In the genomic region with DNA sequence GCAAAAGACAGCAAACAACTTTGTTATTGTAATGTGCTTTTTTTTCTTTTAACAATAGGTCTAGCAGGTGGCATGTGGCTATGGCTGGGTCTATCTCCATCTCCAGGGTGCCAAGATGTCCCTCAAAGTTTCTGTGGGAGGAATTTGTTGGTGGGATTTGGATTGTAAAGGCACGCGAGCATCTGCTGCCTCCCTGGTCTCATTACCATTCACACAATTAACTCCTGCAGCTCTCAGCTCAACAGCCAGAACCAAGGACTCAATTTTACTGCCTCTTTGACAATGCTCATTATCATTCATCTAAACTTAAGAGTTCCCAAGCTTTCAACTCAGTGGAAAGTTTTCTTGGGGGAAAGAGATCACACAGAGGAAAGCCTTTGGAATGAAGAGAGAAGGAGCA, we compare ENCODE assay signal across 1 cellular context.
TF ChIP-seq lines count a peak whose summit lies in the region.

No MANE protein-coding gene starts in this region.

TF ChIP-seq in GM12878, 131 proteins besides CTCF, POLR2A, EP300 and RAD21:
- TF ChIP-seq KDM1A (IDR thresholded peaks at IDR 0.05; ENCODE audit: borderline replicate concordance) (no peak), BRCA1 (IDR thresholded peaks at IDR 0.05; ENCODE audit: low read depth, low read length) (no peak), SMAD1 (IDR thresholded peaks at IDR 0.05; ENCODE audit: low read depth, partially characterized antibody) (no peak), ESRRA (IDR thresholded peaks at IDR 0.05; ENCODE audit: low read length) (no peak), ATF7 (IDR thresholded peaks at IDR 0.05; ENCODE audit: low read depth) (no peak), EED (IDR thresholded peaks at IDR 0.05; ENCODE audit: low read depth) (no peak), ZNF274 (IDR thresholded peaks at IDR 0.05; ENCODE audit: insufficient read depth, insufficient read length) (no peak), MTA3 (IDR thresholded peaks at IDR 0.05; ENCODE audit: borderline replicate concordance, low read length) (no peak), TARDBP (IDR thresholded peaks at IDR 0.05; ENCODE audit: borderline replicate concordance) (no peak), NR2C2 (IDR thresholded peaks at IDR 0.05; ENCODE audit: borderline replicate concordance, control insufficient read depth, insufficient read length, low read depth) (no peak), HDGF (IDR thresholded peaks at IDR 0.05) (no peak), ZBTB33 (IDR thresholded peaks at IDR 0.05) (no peak), YY1 (IDR thresholded peaks at IDR 0.05; ENCODE audit: low read depth, low read length) (no peak), MEF2A (IDR thresholded peaks at IDR 0.05; ENCODE audit: insufficient read depth, low read depth, low read length) (no peak), NFYA (IDR thresholded peaks at IDR 0.05; ENCODE audit: borderline replicate concordance, low read depth, low read length) (no peak), JUNB (IDR thresholded peaks at IDR 0.05) (no peak)
- TF ChIP-seq, protein P1, sequence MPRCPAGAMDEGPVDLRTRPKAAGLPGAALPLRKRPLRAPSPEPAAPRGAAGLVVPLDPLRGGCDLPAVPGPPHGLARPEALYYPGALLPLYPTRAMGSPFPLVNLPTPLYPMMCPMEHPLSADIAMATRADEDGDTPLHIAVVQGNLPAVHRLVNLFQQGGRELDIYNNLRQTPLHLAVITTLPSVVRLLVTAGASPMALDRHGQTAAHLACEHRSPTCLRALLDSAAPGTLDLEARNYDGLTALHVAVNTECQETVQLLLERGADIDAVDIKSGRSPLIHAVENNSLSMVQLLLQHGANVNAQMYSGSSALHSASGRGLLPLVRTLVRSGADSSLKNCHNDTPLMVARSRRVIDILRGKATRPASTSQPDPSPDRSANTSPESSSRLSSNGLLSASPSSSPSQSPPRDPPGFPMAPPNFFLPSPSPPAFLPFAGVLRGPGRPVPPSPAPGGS (IDR thresholded peaks at IDR 0.05; ENCODE audit: borderline replicate concordance, insufficient read depth, low read depth, low read length, poor library complexity, severe bottlenecking): no peak
TF ChIP-seq in GM12878: peak in this region for 0.
